31 cellular contexts compared by ENCODE assay signal in the genomic region with DNA sequence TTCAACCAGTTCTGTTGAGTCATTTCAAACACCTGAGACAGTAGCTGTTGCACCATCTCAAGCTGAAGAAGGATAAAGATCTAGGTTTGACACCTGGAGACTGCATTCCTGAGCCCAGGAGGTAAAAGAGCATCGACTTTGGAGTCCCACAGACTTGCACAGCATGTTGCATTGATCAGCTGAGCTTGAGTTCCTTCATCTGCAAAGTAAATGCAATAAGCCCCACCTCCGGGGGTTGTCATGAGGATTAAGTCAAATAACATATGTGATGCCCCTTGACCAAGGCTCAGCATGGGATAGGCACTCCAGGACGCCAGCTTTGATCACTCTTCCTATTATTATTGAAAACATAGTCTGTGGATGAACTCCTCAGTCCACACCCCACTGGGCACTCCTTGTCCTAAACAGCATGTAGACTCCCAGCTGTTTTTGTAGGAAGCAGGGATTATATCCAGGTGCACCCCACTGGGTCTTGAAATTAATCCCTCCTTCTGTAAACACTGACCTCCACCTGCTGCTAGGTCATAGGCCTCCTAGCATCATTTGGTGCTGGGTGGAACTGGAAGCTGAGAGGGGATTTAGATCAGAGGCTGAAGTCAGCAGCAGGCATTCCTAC.
A peak's percentile ranks its signal among the peaks of the same experiment; 100 is the strongest.
DNase-seq lines count a peak whose midpoint lies in the region; ATAC-seq and TF ChIP-seq lines count a peak whose summit lies in the region.
"Had no signal": no experiment of that assay in that cellular context is flagged by ENCODE, and none has a peak within 500 bp of the region (broad histone marks: within the 10 kb centered on the region; RNA-seq: fewer than 3 reads in every experiment).

No MANE protein-coding gene starts in this region.

- H3K9me3 ChIP-seq in HUES48 (ENCODE audit: control insufficient read depth, insufficient read depth, low read length), result peaks cover 11% of the 10 kb centered on the region
- H3K9me3 ChIP-seq: gastrocnemius medialis, MG63, neutrophil, right lobe of liver, thoracic aorta, uterus had no signal

- H3K27ac Mint-ChIP-seq in osteocyte (ENCODE audit: unreplicated experiment), result no peak overlapping the region
- H3K27ac Mint-ChIP-seq: activated T-helper 2 cell treated with anti-CD3 and anti-CD28 coated beads, Interferon-gamma antibody, Interleukin-2, Interleukin-4, amounts not matched to agents 10 μg/mL and 5 μg/mL and 100 μg/mL, durations not matched to agents 14 hours and 24 hours and 36 hours; stimulated activated naive CD8-positive, alpha-beta T cell treated with anti-CD3 and anti-CD28 coated beads, Interleukin-15, amount 100 ng/mL, for 72 hours had no signal

- H3K9ac ChIP-seq in HUES48 (ENCODE audit: low read depth, low read length), result no peak overlapping the region
- H3K9ac ChIP-seq: GM23248, KMS-11 had no signal

- H3K4me1 ChIP-seq in HUES48 (ENCODE audit: control insufficient read depth, insufficient read depth, low read length), result peaks cover 45% of the 10 kb centered on the region
- H3K4me1 ChIP-seq: gastrocnemius medialis, right lobe of liver, uterus had no signal

- no peaks in the 10 kb centered on the region for H3K36me3 ChIP-seq in HUES48 (ENCODE audit: control insufficient read depth, insufficient read depth, low read length)
- H3K36me3 ChIP-seq: brain microvascular endothelial cell, gastrocnemius medialis, MG63, neutrophil, right lobe of liver, thoracic aorta, uterus had no signal

- peak overlapping the region; percentile 21 for H3K27ac ChIP-seq in HUES48 (ENCODE audit: low read depth, low read length)
- H3K27ac ChIP-seq: brain microvascular endothelial cell, gastrocnemius medialis, GM23248, KMS-11, neutrophil, right lobe of liver, thoracic aorta, uterus had no signal

- no peak overlapping the region for H3K4me3 ChIP-seq in HUES48 (ENCODE audit: low read depth, low read length)
- H3K4me3 ChIP-seq: gastrocnemius medialis, GM23248, MG63, right lobe of liver, thoracic aorta, uterus had no signal

- no peaks in the 10 kb centered on the region for H3K27me3 Mint-ChIP-seq in osteocyte (ENCODE audit: unreplicated experiment)

- H3K4me1 Mint-ChIP-seq in osteocyte (ENCODE audit: unreplicated experiment), result no peaks in the 10 kb centered on the region
- H3K4me1 Mint-ChIP-seq: stimulated activated naive CD8-positive, alpha-beta T cell treated with anti-CD3 and anti-CD28 coated beads, Interleukin-15, amount 100 ng/mL, for 72 hours had no signal

- DNase-seq in NCI-H82 treated with DMSO at 0.1 percent for 48 hours (lab: John Stamatoyannopoulos, UW; ENCODE audit: unreplicated experiment) (peak; percentile 22), iPS DF 4.7 (ENCODE audit: extremely low read depth, low spot score) (peak; percentile 99), retina (peak; percentile 9), ureter (ENCODE audit: low spot score) (no peak), osteocyte (ENCODE audit: extremely low spot score, unreplicated experiment) (no peak)
- DNase-seq: activated CD4-positive, alpha-beta T cell treated with anti-CD3 and anti-CD28 coated beads for 4 hours; activated CD8-positive, alpha-beta memory T cell treated with anti-CD3 and anti-CD28 coated beads for 24 hours; activated naive CD4-positive, alpha-beta T cell treated with anti-CD3 and anti-CD28 coated beads, Interleukin-2, amount 50 U/mL, for 16 hours; activated T-cell treated with anti-CD3 and anti-CD28 coated beads for 4 hours; amygdala; brain microvascular endothelial cell; cerebellar nuclear complex; dermis blood vessel endothelial cell; gastrocnemius medialis; GM23248; islet precursor cell; MG63; NCI-H1105; NCI-H1930; NCI-H526; right lobe of liver; SIG-M5; stimulated activated CD8-positive, alpha-beta memory T cell treated with anti-CD3 and anti-CD28 coated beads, Interleukin-4, amount 100 ng/mL, for 48 hours; stimulated activated naive CD8-positive, alpha-beta T cell treated with anti-CD3 and anti-CD28 coated beads, Interleukin-15, amount 100 ng/mL, for 72 hours; uterus had no signal

- no peaks in the 10 kb centered on the region for H3K36me3 Mint-ChIP-seq in osteocyte (ENCODE audit: unreplicated experiment)

- H3K4me3 Mint-ChIP-seq in osteocyte (ENCODE audit: unreplicated experiment), result no peak overlapping the region
- H3K4me3 Mint-ChIP-seq: stimulated activated naive CD8-positive, alpha-beta T cell treated with anti-CD3 and anti-CD28 coated beads, Interleukin-15, amount 100 ng/mL, for 72 hours had no signal

- H3K27me3 ChIP-seq in HUES48 (ENCODE audit: control insufficient read depth, insufficient read depth, low read length), result peaks cover 58% of the 10 kb centered on the region
- H3K27me3 ChIP-seq: brain microvascular endothelial cell, gastrocnemius medialis, MG63, neutrophil, right lobe of liver, uterus had no signal

- H3K9me3 Mint-ChIP-seq in osteocyte (ENCODE audit: unreplicated experiment), result peaks cover 25% of the 10 kb centered on the region
- H3K9me3 Mint-ChIP-seq: activated T-helper 2 cell treated with anti-CD3 and anti-CD28 coated beads, Interferon-gamma antibody, Interleukin-2, Interleukin-4, amounts not matched to agents 10 μg/mL and 5 μg/mL and 100 μg/mL, durations not matched to agents 14 hours and 24 hours and 36 hours; stimulated activated naive CD8-positive, alpha-beta T cell treated with anti-CD3 and anti-CD28 coated beads, Interleukin-15, amount 100 ng/mL, for 72 hours had no signal

- no peak for TF ChIP-seq CTCF in osteocyte (IDR thresholded peaks at IDR 0.05)

- ATAC-seq in GM18520 (IDR thresholded peaks at IDR 0.05; ENCODE audit: unreplicated experiment), result no peak
- ATAC-seq: gastrocnemius medialis; right lobe of liver; stimulated activated naive CD8-positive, alpha-beta T cell treated with anti-CD3 and anti-CD28 coated beads, Interleukin-15, amount 100 ng/mL, for 72 hours had no signal

Comparison
In these comparisons a context has a peak if more than half of its experiments do, and no peak if none do; other contexts are left out.
1. DNase-seq: peak in NCI-H82 treated with DMSO at 0.1 percent for 48 hours (single experiment), iPS DF 4.7 (single experiment) and retina (single experiment); none in ureter (single experiment) and osteocyte (single experiment).